In the genomic region with DNA sequence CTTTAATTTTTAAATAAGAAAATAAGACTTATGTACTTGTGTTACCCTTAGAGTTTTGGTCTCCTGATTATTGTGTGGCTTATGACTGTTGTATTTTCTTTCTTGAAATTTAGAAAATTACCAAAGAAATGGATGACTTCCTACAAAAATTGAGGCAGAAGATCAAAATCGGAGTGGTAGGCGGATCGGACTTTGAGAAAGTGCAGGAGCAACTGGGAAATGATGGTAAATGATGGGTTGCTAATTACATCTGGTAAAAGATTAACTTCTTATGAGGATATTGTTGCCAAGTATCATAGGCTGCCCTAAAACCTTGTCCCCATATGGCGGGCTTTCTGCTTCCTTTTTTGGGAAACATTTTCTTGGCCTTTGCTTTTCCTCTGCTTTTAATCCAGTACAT, we compare ENCODE assay signal across 28 cellular contexts.
"Had no signal": no experiment of that assay in that cellular context is flagged by ENCODE, and none has a peak within 500 bp of the region (broad histone marks: within the 10 kb centered on the region; RNA-seq: fewer than 3 reads in every experiment).

No MANE protein-coding gene starts in this region.

- H3K27ac Mint-ChIP-seq: endodermal cell; memory B cell; mesothelial cell of epicardium; naive thymus-derived CD4-positive, alpha-beta T cell; nephron; stimulated activated naive CD8-positive, alpha-beta T cell treated with anti-CD3 and anti-CD28 coated beads, Interleukin-15, amount 100 ng/mL, for 72 hours had no signal

- H3K27ac ChIP-seq: dorsolateral prefrontal cortex, epithelial cell of prostate, gastrocnemius medialis, prostate gland, skin epidermis, suprapubic skin had no signal

- H3K4me3 ChIP-seq: dorsolateral prefrontal cortex, gastrocnemius medialis, lung, prostate gland, skin epidermis, suprapubic skin had no signal

- H3K9me3 Mint-ChIP-seq: endodermal cell; memory B cell; mesothelial cell of epicardium; naive thymus-derived CD4-positive, alpha-beta T cell; nephron; stimulated activated naive CD8-positive, alpha-beta T cell treated with anti-CD3 and anti-CD28 coated beads, Interleukin-15, amount 100 ng/mL, for 72 hours had no signal

- ATAC-seq: esophagus mucosa; gastrocnemius medialis; left cardiac atrium; left ventricle myocardium superior; naive thymus-derived CD4-positive, alpha-beta T cell; right cardiac atrium; stimulated activated naive CD8-positive, alpha-beta T cell treated with anti-CD3 and anti-CD28 coated beads, Interleukin-15, amount 100 ng/mL, for 72 hours had no signal

- H3K27me3 Mint-ChIP-seq: memory B cell; naive thymus-derived CD4-positive, alpha-beta T cell; stimulated activated naive CD8-positive, alpha-beta T cell treated with anti-CD3 and anti-CD28 coated beads, Interleukin-15, amount 100 ng/mL, for 72 hours had no signal

- H3K27me3 ChIP-seq: dorsolateral prefrontal cortex, gastrocnemius medialis, suprapubic skin had no signal

- DNase-seq: cerebellar nuclear complex; dorsolateral prefrontal cortex; effector CD4-positive, alpha-beta T cell; endodermal cell; foreskin fibroblast; gastrocnemius medialis; head of caudate nucleus; left cardiac atrium; left ventricle myocardium superior; naive thymus-derived CD4-positive, alpha-beta T cell; nucleus accumbens; right cardiac atrium; stimulated activated CD4-positive, alpha-beta T cell treated with anti-CD3 and anti-CD28 coated beads, Interleukin-12 subunit alpha, Interleukin-12 subunit beta, amount 100 ng/mL, for 4 hours; stimulated activated CD4-positive, alpha-beta T cell treated with anti-CD3 and anti-CD28 coated beads, Interleukin-1b, Interleukin-23, amount 100 ng/mL, for 48 hours; stimulated activated CD4-positive, alpha-beta T cell treated with anti-CD3 and anti-CD28 coated beads, Interleukin-4, amount 100 ng/mL, for 1 hour; stimulated activated CD8-positive, alpha-beta memory T cell treated with anti-CD3 and anti-CD28 coated beads, Interleukin-4, amount 100 ng/mL, for 48 hours; stimulated activated naive CD4-positive, alpha-beta T cell; stimulated activated naive CD8-positive, alpha-beta T cell treated with anti-CD3 and anti-CD28 coated beads, Interleukin-15, amount 100 ng/mL, for 72 hours; trophoblast cell had no signal

- H3K4me3 Mint-ChIP-seq: endodermal cell; memory B cell; mesothelial cell of epicardium; naive thymus-derived CD4-positive, alpha-beta T cell; stimulated activated naive CD8-positive, alpha-beta T cell treated with anti-CD3 and anti-CD28 coated beads, Interleukin-15, amount 100 ng/mL, for 72 hours had no signal

- H3K9me3 ChIP-seq: gastrocnemius medialis, prostate gland, suprapubic skin had no signal
